Comparison of ENCODE assay signal across 8 cellular contexts in genomic region chr21:43917515-43918384, GRCh38. TPM values are rescaled to one million over a fixed set of nuclear protein-coding genes. Genes with fewer than 3 reads are reported as not detected.
A peak's percentile ranks its signal among the peaks of the same experiment; 100 is the strongest.
DNase-seq lines count a peak whose midpoint lies in the region; ATAC-seq and TF ChIP-seq lines count a peak whose summit lies in the region.
"Had no signal": no experiment of that assay in that cellular context is flagged by ENCODE, and none has a peak within 500 bp of the region (broad histone marks: within the 10 kb centered on the region; RNA-seq: fewer than 3 reads in every experiment).

No MANE protein-coding gene starts in this region.

- H3K27me3 Mint-ChIP-seq in activated B cell treated with CpG ODN at 0.5 μM for 24 hours: no peaks in the 10 kb centered on the region
- H3K27me3 Mint-ChIP-seq in endodermal cell (ENCODE audit: insufficient read depth): no peaks in the 10 kb centered on the region
- no peaks in the 10 kb centered on the region for H3K27me3 Mint-ChIP-seq in stimulated activated naive B cell treated with anti-CD40 and anti-IgM and Interleukin-4, amounts not matched to agents 10 μg/mL and 1 μg/mL and 100 μg/mL, for 72 hours

- H3K4me3 Mint-ChIP-seq in activated B cell treated with CpG ODN at 0.5 μM for 24 hours: peak overlapping the region; percentile 81
- H3K4me3 Mint-ChIP-seq in endodermal cell: no peak overlapping the region
- peak overlapping the region; percentile 83 to 87 for H3K4me3 Mint-ChIP-seq in stimulated activated naive B cell treated with anti-CD40 and anti-IgM and Interleukin-4, amounts not matched to agents 10 μg/mL and 1 μg/mL and 100 μg/mL, for 72 hours

- 95 to 100% methylated on average over 3 to 11 of the region's 12 CpGs for WGBS in endodermal cell (ENCODE audit: insufficient coverage in 1 of 2, insufficient read length in 1 of 2), 2 experiments

- no peaks in the 10 kb centered on the region for H3K27me3 ChIP-seq in endodermal cell (ENCODE audit: control insufficient read depth, insufficient read depth, low read length, poor library complexity, severe bottlenecking)

- H3K9ac ChIP-seq in endodermal cell (ENCODE audit: extremely low read depth, low read length, poor library complexity, severe bottlenecking): no peak overlapping the region

- no peak for ATAC-seq in activated B cell treated with CpG ODN at 0.5 μM for 24 hours (ENCODE audit: low read depth)
- ATAC-seq in stimulated activated naive B cell treated with anti-CD40 and anti-IgM and Interleukin-4, amounts not matched to agents 10 μg/mL and 1 μg/mL and 100 μg/mL, for 72 hours (replicated peaks): no peak

- no peak for DNase-seq in activated B cell treated with CpG ODN at 0.5 μM for 24 hours
- DNase-seq in endodermal cell: no peak
- no peak for DNase-seq in stimulated activated naive B cell treated with anti-CD40 and anti-IgM and Interleukin-4, amounts not matched to agents 10 μg/mL and 1 μg/mL and 100 μg/mL, for 72 hours
- no peak for DNase-seq in nucleus accumbens (lab: John Stamatoyannopoulos, UW)
- no peak for DNase-seq in AG08395 (ENCODE audit: low spot score)
- no peak for DNase-seq in NCI-H1092 (lab: John Stamatoyannopoulos, UW)
- DNase-seq: hypothalamus had no signal

- H3K27ac Mint-ChIP-seq in activated B cell treated with CpG ODN at 0.5 μM for 24 hours (peak overlapping the region; percentile 37), endodermal cell (no peak overlapping the region)
- H3K27ac Mint-ChIP-seq in stimulated activated naive B cell treated with anti-CD40 and anti-IgM and Interleukin-4, amounts not matched to agents 10 μg/mL and 1 μg/mL and 100 μg/mL, for 72 hours: peak overlapping the region; percentile 86

- H3K36me3 ChIP-seq in HEK293 (ENCODE audit: control insufficient read depth in 2 of 2, insufficient read depth in 1 of 2, low read length in 2 of 2) (peaks cover 0 to under 1% of the 10 kb centered on the region in 2 experiments; a peak in 1 of 3 replicates), endodermal cell (ENCODE audit: control insufficient read depth, insufficient read depth, low read length) (peaks cover under 1% of the 10 kb centered on the region)

- H3K4me1 ChIP-seq in HEK293 (ENCODE audit: control insufficient read depth, insufficient read depth, low read length) (peaks cover 8% of the 10 kb centered on the region), endodermal cell (ENCODE audit: control insufficient read depth, insufficient read depth, low read length) (peaks cover 10% of the 10 kb centered on the region)

- CTCF ChIA-PET in HEK293 (lab: Yijun Ruan, JAX) (interaction anchor here (0.9 to 1.6 kb wide), 2 partner anchors 21 to 107 kb away, joined by 6 read pairs; no protein-coding TSS in a partner anchor), activated B cell treated with CpG ODN at 0.5 μM for 24 hours (lab: Charles Lee) (interaction anchor here (0.7 to 0.8 kb wide), 2 partner anchors 14 to 48 kb away, joined by 3 to 4 read pairs; no protein-coding TSS in a partner anchor)

- H3K27ac ChIP-seq in HEK293 (ENCODE audit: extremely low read depth, low read depth, low read length) (no peak overlapping the region), endodermal cell (ENCODE audit: low read depth, low read length) (no peak overlapping the region)

- H3K9me3 ChIP-seq in HEK293 (ENCODE audit: control insufficient read depth, insufficient read depth, low read depth, low read length) (no peaks in the 10 kb centered on the region), endodermal cell (ENCODE audit: control insufficient read depth, low read length) (peaks cover 9% of the 10 kb centered on the region)

- H3K4me1 Mint-ChIP-seq in activated B cell treated with CpG ODN at 0.5 μM for 24 hours: peaks cover 62% of the 10 kb centered on the region
- peaks cover 44% of the 10 kb centered on the region for H3K4me1 Mint-ChIP-seq in endodermal cell
- peaks cover 50 to 76% of the 10 kb centered on the region in 2 donors for H3K4me1 Mint-ChIP-seq in stimulated activated naive B cell treated with anti-CD40 and anti-IgM and Interleukin-4, amounts not matched to agents 10 μg/mL and 1 μg/mL and 100 μg/mL, for 72 hours

- POLR2A ChIA-PET in HEK293 (lab: Yijun Ruan, JAX) (interaction anchor here (0.7 kb wide), 1 partner anchor 34 kb away, joined by 6 read pairs; no protein-coding TSS in a partner anchor), activated B cell treated with CpG ODN at 0.5 μM for 24 hours (lab: Charles Lee) (no interaction called here)

- H3K36me3 Mint-ChIP-seq in activated B cell treated with CpG ODN at 0.5 μM for 24 hours (ENCODE audit: low read depth) (peaks cover 7% of the 10 kb centered on the region), endodermal cell (ENCODE audit: low read depth) (peaks cover 12% of the 10 kb centered on the region)
- peaks cover 18 to 48% of the 10 kb centered on the region in 2 donors for H3K36me3 Mint-ChIP-seq in stimulated activated naive B cell treated with anti-CD40 and anti-IgM and Interleukin-4, amounts not matched to agents 10 μg/mL and 1 μg/mL and 100 μg/mL, for 72 hours

- H3K4me3 ChIP-seq in HEK293 (ENCODE audit: low read depth, low read length) (no peak overlapping the region), endodermal cell (ENCODE audit: low read length) (no peak overlapping the region)

- H3K9me3 Mint-ChIP-seq in activated B cell treated with CpG ODN at 0.5 μM for 24 hours: peaks cover under 1% of the 10 kb centered on the region
- H3K9me3 Mint-ChIP-seq in endodermal cell: peaks cover 1% of the 10 kb centered on the region
- peaks cover under 1 to 2% of the 10 kb centered on the region in 2 donors for H3K9me3 Mint-ChIP-seq in stimulated activated naive B cell treated with anti-CD40 and anti-IgM and Interleukin-4, amounts not matched to agents 10 μg/mL and 1 μg/mL and 100 μg/mL, for 72 hours

- intact Hi-C loops in activated B cell treated with CpG ODN at 0.5 μM for 24 hours (cut with micrococcal nuclease): loop anchor here (1.0 to 2.0 kb wide), 2 partner anchors 22 to 51 kb away; no protein-coding TSS in a partner anchor

- no peak for TF ChIP-seq CTCF in HEK293 (tag by site-specific recombination; IDR thresholded peaks at IDR 0.05)
- no peak for TF ChIP-seq CTCF in activated B cell treated with CpG ODN at 0.5 μM for 24 hours (IDR thresholded peaks at IDR 0.05)
- peak; percentile 57 for TF ChIP-seq CTCF in endodermal cell (conservative IDR thresholded peaks at IDR 0.05)

TF ChIP-seq in HEK293, 187 proteins besides CTCF, POLR2A, EP300 and RAD21:
- peak; percentile 100 for TF ChIP-seq EGR2 (tag by site-specific recombination; IDR thresholded peaks at IDR 0.05; ENCODE audit: low read depth)
- TF ChIP-seq PRDM1 (tag by site-specific recombination; IDR thresholded peaks at IDR 0.05): peak; percentile 10; the same call in 1 of the 2 replicates
- TF ChIP-seq ZFHX2 (tag by site-specific recombination; conservative IDR thresholded peaks at IDR 0.05): peak; percentile 98
- peak; percentile 40; the same call in 1 of the 2 replicates for TF ChIP-seq ZNF76 (tag by site-specific recombination; IDR thresholded peaks at IDR 0.05; ENCODE audit: borderline replicate concordance, low read depth)
- no peak for TF ChIP-seq ZNF341 (tag by site-specific recombination; IDR thresholded peaks at IDR 0.05; ENCODE audit: low read depth)

RNA-seq across cellular contexts. Expression of gene AGPAT3, which starts 52.7 kb away (rescaled TPM):
- total RNA-seq in activated B cell treated with CpG ODN at 0.5 μM for 24 hours: 48.9 and 57.7 TPM in 2 replicates
- 10 to 100 TPM; 44.0 to 74.4 TPM for total RNA-seq in endodermal cell
- 22.2 TPM for polyA plus RNA-seq in endodermal cell (2013, experiment 1 of 2)
- polyA plus RNA-seq in endodermal cell (2013, experiment 2 of 2): 21.4 TPM
